23 cellular contexts compared by ENCODE assay signal in genomic region chr13:112129557-112129956, GRCh38.
"Had no signal": no experiment of that assay in that cellular context is flagged by ENCODE, and none has a peak within 500 bp of the region (broad histone marks: within the 10 kb centered on the region; RNA-seq: fewer than 3 reads in every experiment).

No MANE protein-coding gene starts in this region.

- DNase-seq: IMR-90, Karpas-422, KG1, MG63, NCI-H1048, NCI-H1105 treated with DMSO at 0.1 percent for 48 hours, NCI-H1417 treated with DMSO at 0.1 percent for 48 hours, NCI-H146, NCI-H1694 treated with DMSO at 0.1 percent for 48 hours, NCI-H1930, NCI-H2081, NCI-H2107, NCI-H226, NCI-H446, NCI-H510A, NCI-H524 treated with DMSO at 0.1 percent for 48 hours, NCI-H69, NCI-H774, Right ventricle myocardium superior, RPMI8226, SIG-M5 had no signal

- H3K9me3 ChIP-seq: MG63 had no signal

- H3K27ac ChIP-seq: SJSA1, SK-N-MC had no signal

- H3K36me3 ChIP-seq: MG63, SJSA1 had no signal

- H3K4me3 ChIP-seq: MG63, SJSA1, SK-N-MC had no signal

- H3K4me1 ChIP-seq: SJSA1 had no signal
